Comparison of ENCODE assay signal across 8 cellular contexts in genomic region chr16:66751135-66751991, GRCh38. TPM values are rescaled to one million over a fixed set of nuclear protein-coding genes. Genes with fewer than 3 reads are reported as not detected.
DNase-seq lines count a peak whose midpoint lies in the region; ATAC-seq and TF ChIP-seq lines count a peak whose summit lies in the region.

Gene DYNC1LI2 (minus strand): TSS chr16:66751609. CDS start chr16:66751591, 18 bp downstream.

- H3K4me1 ChIP-seq in gastroesophageal sphincter (peaks cover 2 to 59% (median 24%) of the 10 kb centered on the region in 3 donors), neutrophil (ENCODE audit: control insufficient read depth in 1 of 2, insufficient read depth in 1 of 2, low read depth in 1 of 2, low read length in 1 of 2) (peaks cover 36 to 38% of the 10 kb centered on the region in 2 experiments)

- peak within 1 kb of the TSS; percentile 90 to 100 for H3K4me3 ChIP-seq in gastroesophageal sphincter
- peak within 1 kb of the TSS; percentile 89 to 98 for H3K4me3 ChIP-seq in neutrophil (ENCODE audit: low read depth in 1 of 2, low read length in 1 of 2)

- H3K27ac Mint-ChIP-seq in activated naive CD4-positive, alpha-beta T cell treated with anti-CD3 and anti-CD28 coated beads for 36 hours = peak within 1 kb of the TSS; percentile 78

- peak within 1 kb of the TSS; percentile 88 for H3K4me3 Mint-ChIP-seq in activated naive CD4-positive, alpha-beta T cell treated with anti-CD3 and anti-CD28 coated beads for 36 hours

- peaks cover 36% of the 10 kb centered on the region for H3K4me1 Mint-ChIP-seq in activated naive CD4-positive, alpha-beta T cell treated with anti-CD3 and anti-CD28 coated beads for 36 hours (ENCODE audit: low read depth)

- H3K9me3 Mint-ChIP-seq in activated naive CD4-positive, alpha-beta T cell treated with anti-CD3 and anti-CD28 coated beads for 36 hours = no peaks in the 10 kb centered on the region

- DNase-seq in EH (ENCODE audit: low read depth) = peak; percentile 78
- DNase-seq in KG1 (lab: John Stamatoyannopoulos, UW) = peak; percentile 70
- peak; percentile 72 for DNase-seq in SK-N-DZ (ENCODE audit: low spot score)
- peak; percentile 82 for DNase-seq in activated naive CD4-positive, alpha-beta T cell treated with anti-CD3 and anti-CD28 coated beads for 36 hours
- peak in 46 of 49 donors; percentile 9 to 96 (median 76) for DNase-seq in substantia nigra (lab: John Stamatoyannopoulos, UW)

- CTCF ChIA-PET in activated naive CD4-positive, alpha-beta T cell treated with anti-CD3 and anti-CD28 coated beads for 36 hours (lab: Charles Lee) = interaction anchor here (0.6 to 3.0 kb wide), 25 partner anchors 8 to 345 kb away, joined by 3 to 22 read pairs (median 4); partner anchors contain the start of genes CMTM4, NAE1 and PDP2

- peak; percentile 5 to 34 for TF ChIP-seq POLR2A in gastroesophageal sphincter (IDR thresholded peaks at IDR 0.05)

- ATAC-seq in GM21619 (IDR thresholded peaks at IDR 0.05; ENCODE audit: unreplicated experiment) = peak; percentile 88
- peak; percentile 96 for ATAC-seq in gastroesophageal sphincter

- H3K27me3 ChIP-seq in gastroesophageal sphincter = no peaks in the 10 kb centered on the region
- H3K27me3 ChIP-seq in neutrophil = peaks cover 34% of the 10 kb centered on the region

- peaks cover 9% of the 10 kb centered on the region for H3K36me3 Mint-ChIP-seq in activated naive CD4-positive, alpha-beta T cell treated with anti-CD3 and anti-CD28 coated beads for 36 hours (ENCODE audit: low read depth)

- TF ChIP-seq EP300 in gastroesophageal sphincter (IDR thresholded peaks at IDR 0.05) = no peak

- peaks cover 0 to 30% of the 10 kb centered on the region in 2 donors for H3K36me3 ChIP-seq in gastroesophageal sphincter
- H3K36me3 ChIP-seq in neutrophil = peaks cover 18% of the 10 kb centered on the region

- no CpG with 5 or more reads among the region's 110 CpGs for WGBS in gastroesophageal sphincter (ENCODE audit: low coverage in 1 of 2), 2 donors

- no peaks in the 10 kb centered on the region for H3K9me3 ChIP-seq in gastroesophageal sphincter
- H3K9me3 ChIP-seq in neutrophil = no peaks in the 10 kb centered on the region

- peaks cover 3% of the 10 kb centered on the region for H3K27me3 Mint-ChIP-seq in activated naive CD4-positive, alpha-beta T cell treated with anti-CD3 and anti-CD28 coated beads for 36 hours (ENCODE audit: low read depth)

- intact Hi-C loops in activated naive CD4-positive, alpha-beta T cell treated with anti-CD3 and anti-CD28 coated beads for 36 hours (cut with micrococcal nuclease) = loop anchor here (1.0 to 5.0 kb wide), 8 partner anchors 54 to 343 kb away; partner anchors contain the start of genes CKLF and CMTM4

- peak; percentile 76 to 97 (median 94) for TF ChIP-seq CTCF in gastroesophageal sphincter (IDR thresholded peaks at IDR 0.05)
- peak; percentile 96 for TF ChIP-seq CTCF in neutrophil (IDR thresholded peaks at IDR 0.05)

- H3K27ac ChIP-seq in gastroesophageal sphincter (peak within 1 kb of the TSS; percentile 66 to 97 (median 92)), neutrophil (peak within 1 kb of the TSS; percentile 92), substantia nigra (ENCODE audit: low read depth, low read length, poor library complexity, severe bottlenecking) (peak within 1 kb of the TSS; percentile 88)

RNA-seq across cellular contexts. Expression of gene DYNC1LI2, which starts in this region (rescaled TPM):
- 80.2 and 95.2 TPM in 2 replicates for polyA plus RNA-seq in SK-N-DZ (2014; cell fraction: cytosol; rRNA removed)
- 156 and 318 TPM in 2 replicates for polyA plus RNA-seq in SK-N-DZ (2014; cell fraction: nucleus; rRNA removed)
- total RNA-seq in activated naive CD4-positive, alpha-beta T cell treated with anti-CD3 and anti-CD28 coated beads for 36 hours = 10 to 100 TPM; 30.8 to 31.0 TPM
- 100 to 1,000 TPM; 202 to 292 (median 219) TPM for total RNA-seq in gastroesophageal sphincter

Comparison
In these comparisons a context has a peak if more than half of its experiments do, and no peak if none do; other contexts are left out.
1. Peak in every context shown above with its lines: DNase-seq, ATAC-seq, H3K4me3 ChIP-seq and H3K27ac ChIP-seq.
2. RNA of gene DYNC1LI2 (total RNA-seq): 202 to 292 TPM in gastroesophageal sphincter; 30.8 to 31.0 TPM in activated naive CD4-positive, alpha-beta T cell treated with anti-CD3 and anti-CD28 coated beads for 36 hours; every median in the first group is over 4 times any median in the second.